8 cellular contexts compared by ENCODE assay signal in the genomic region with DNA sequence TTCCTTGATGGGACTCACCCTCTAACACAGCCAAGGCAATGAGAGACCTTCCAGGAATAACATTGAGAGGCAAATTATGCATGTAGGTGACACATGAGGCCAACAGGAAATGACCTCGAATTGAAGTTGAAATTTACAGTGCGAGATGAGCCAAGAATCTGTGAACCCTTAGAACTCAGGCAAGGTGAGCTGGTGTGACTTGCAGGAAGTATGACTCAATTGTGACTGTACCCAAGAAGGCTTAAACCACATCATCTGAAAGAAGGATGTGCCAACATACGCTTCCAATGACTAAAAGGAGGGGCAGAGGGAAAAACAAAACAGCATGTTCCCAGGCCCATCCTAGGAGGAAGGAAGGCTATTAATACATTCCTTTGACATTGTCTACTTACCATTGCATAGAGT. TPM values are rescaled to one million over a fixed set of nuclear protein-coding genes. Genes with fewer than 3 reads are reported as not detected.
DNase-seq lines count a peak whose midpoint lies in the region; ATAC-seq lines count a peak whose summit lies in the region.

No MANE protein-coding gene starts in this region.

- in situ Hi-C loops in HAP-1 (cut with MboI; ENCODE audit: low sequenced_read_pairs), result no loop called here

- H3K9me3 Mint-ChIP-seq in CD4-positive, alpha-beta memory T cell, result no peaks in the 10 kb centered on the region
- no peaks in the 10 kb centered on the region for H3K9me3 Mint-ChIP-seq in activated CD8-positive, alpha-beta T cell treated with anti-CD3 and anti-CD28 coated beads, Interleukin-2, amount 10 ng/mL, durations not matched to agents 7 days and 5 days (ENCODE audit: insufficient read depth)

- peak overlapping the region; percentile 77 for H3K27ac ChIP-seq in CD4-positive, alpha-beta memory T cell (ENCODE audit: low read depth, low read length)

- peak overlapping the region in 7 of 8 donors; percentile 19 to 80 (median 64) for H3K4me3 Mint-ChIP-seq in CD4-positive, alpha-beta memory T cell
- H3K4me3 Mint-ChIP-seq in activated CD8-positive, alpha-beta T cell treated with anti-CD3 and anti-CD28 coated beads, Interleukin-2, amount 10 ng/mL, durations not matched to agents 7 days and 5 days, result peak overlapping the region; percentile 51

- no peaks in the 10 kb centered on the region for H3K27me3 ChIP-seq in CD4-positive, alpha-beta memory T cell (ENCODE audit: insufficient read depth, low read length)
- no peaks in the 10 kb centered on the region for H3K27me3 ChIP-seq in HAP-1 (ENCODE audit: low read depth)

- H3K36me3 ChIP-seq in CD4-positive, alpha-beta memory T cell (ENCODE audit: insufficient read depth, low read length), result no peaks in the 10 kb centered on the region
- no peaks in the 10 kb centered on the region; the same call in 1 of the 2 replicates for H3K36me3 ChIP-seq in HAP-1 (replicated peaks)

- ATAC-seq in activated CD8-positive, alpha-beta T cell treated with anti-CD3 and anti-CD28 coated beads, Interleukin-2, amount 10 ng/mL, durations not matched to agents 7 days and 5 days, result peak; percentile 95
- ATAC-seq in GM19035 (IDR thresholded peaks at IDR 0.05; ENCODE audit: unreplicated experiment) (no peak), HG02885 (IDR thresholded peaks at IDR 0.05; ENCODE audit: poor library complexity, unreplicated experiment) (no peak)

- peaks cover 0 to 18% of the 10 kb centered on the region in 2 donors for H3K36me3 Mint-ChIP-seq in CD4-positive, alpha-beta memory T cell
- peaks cover 37% of the 10 kb centered on the region for H3K36me3 Mint-ChIP-seq in activated CD8-positive, alpha-beta T cell treated with anti-CD3 and anti-CD28 coated beads, Interleukin-2, amount 10 ng/mL, durations not matched to agents 7 days and 5 days (ENCODE audit: low read depth)

- no peaks in the 10 kb centered on the region for H3K9me3 ChIP-seq in CD4-positive, alpha-beta memory T cell (ENCODE audit: control insufficient read depth in 1 of 2, low read length in 2 of 2)
- H3K9me3 ChIP-seq in HAP-1, result no peaks in the 10 kb centered on the region; the same call in 1 of the 2 replicates

- CTCF ChIA-PET in CD4-positive, alpha-beta memory T cell (lab: Charles Lee; ENCODE audit: partially characterized antibody), result interaction anchor here (1.1 to 7.2 kb wide), 10 partner anchors 12 to 54 kb away, joined by 3 to 47 read pairs (median 8); a partner anchor contains a TSS
- CTCF ChIA-PET in activated CD8-positive, alpha-beta T cell treated with anti-CD3 and anti-CD28 coated beads, Interleukin-2, amount 10 ng/mL, durations not matched to agents 7 days and 5 days (lab: Charles Lee), result interaction anchor here (0.7 to 3.4 kb wide), 17 partner anchors 10 to 61 kb away, joined by 3 to 24 read pairs (median 3); a partner anchor contains a TSS

- POLR2A ChIA-PET in CD4-positive, alpha-beta memory T cell (lab: Charles Lee; ENCODE audit: partially characterized antibody), result interaction anchor here (0.7 to 12.8 kb wide), 15 partner anchors 14 to 53 kb away, joined by 3 to 240 read pairs (median 4); a partner anchor contains a TSS
- POLR2A ChIA-PET in activated CD8-positive, alpha-beta T cell treated with anti-CD3 and anti-CD28 coated beads, Interleukin-2, amount 10 ng/mL, durations not matched to agents 7 days and 5 days (lab: Charles Lee), result interaction anchor here (0.6 to 1.8 kb wide), 9 partner anchors 10 to 56 kb away, joined by 3 to 17 read pairs (median 5); no protein-coding TSS in a partner anchor

- intact Hi-C loops in CD4-positive, alpha-beta memory T cell (cut with micrococcal nuclease), result loop anchor here (1.0 to 5.0 kb wide), 6 partner anchors 12 to 53 kb away; a partner anchor contains a TSS

- DNase-seq in CD4-positive, alpha-beta memory T cell, result peak; percentile 78 to 89 (median 83)
- peak; percentile 95 for DNase-seq in LHCN-M2 (ENCODE audit: low read depth)
- peak; percentile 80 for DNase-seq in activated CD8-positive, alpha-beta T cell treated with anti-CD3 and anti-CD28 coated beads, Interleukin-2, amount 10 ng/mL, durations not matched to agents 7 days and 5 days
- DNase-seq in fibroblast of the conjunctiva (ENCODE audit: low read depth), result peak; percentile 24
- DNase-seq in stimulated activated CD4-positive, alpha-beta T cell treated with anti-CD3 and anti-CD28 coated beads, Interleukin-15, amount 100 ng/mL, for 48 hours (ENCODE audit: low read depth in 2 of 2), result peak; percentile 40 to 45
- no peak for DNase-seq in HAP-1 (ENCODE audit: low spot score in 2 of 2)

- H3K4me1 ChIP-seq in CD4-positive, alpha-beta memory T cell (ENCODE audit: insufficient read depth, low read length), result peaks cover 65% of the 10 kb centered on the region
- H3K4me1 ChIP-seq in HAP-1, result peaks cover 33% of the 10 kb centered on the region

- H3K27me3 Mint-ChIP-seq in CD4-positive, alpha-beta memory T cell, result no peaks in the 10 kb centered on the region
- H3K27me3 Mint-ChIP-seq in activated CD8-positive, alpha-beta T cell treated with anti-CD3 and anti-CD28 coated beads, Interleukin-2, amount 10 ng/mL, durations not matched to agents 7 days and 5 days (ENCODE audit: low read depth), result no peaks in the 10 kb centered on the region

- H3K4me1 Mint-ChIP-seq in CD4-positive, alpha-beta memory T cell, result peaks cover 47 to 92% (median 72%) of the 10 kb centered on the region in 4 donors
- H3K4me1 Mint-ChIP-seq in activated CD8-positive, alpha-beta T cell treated with anti-CD3 and anti-CD28 coated beads, Interleukin-2, amount 10 ng/mL, durations not matched to agents 7 days and 5 days (ENCODE audit: low read depth), result peaks cover 72% of the 10 kb centered on the region

- peak overlapping the region; percentile 85 to 98 (median 97) for H3K27ac Mint-ChIP-seq in CD4-positive, alpha-beta memory T cell
- H3K27ac Mint-ChIP-seq in activated CD8-positive, alpha-beta T cell treated with anti-CD3 and anti-CD28 coated beads, Interleukin-2, amount 10 ng/mL, durations not matched to agents 7 days and 5 days, result peak overlapping the region; percentile 95

- H3K4me3 ChIP-seq in CD4-positive, alpha-beta memory T cell (ENCODE audit: low read length in 2 of 2), result peak overlapping the region in 1 of 2 donors; percentile 15
- H3K4me3 ChIP-seq in HAP-1, result no peak overlapping the region

RNA-seq across cellular contexts. Expression of a gene that starts 44.8 kb away (rescaled TPM):
- 10 to 100 TPM; 68.4 to 71.2 TPM for total RNA-seq in CD4-positive, alpha-beta memory T cell
- polyA plus RNA-seq in CD4-positive, alpha-beta memory T cell, result 100 to 1,000 TPM; 109 to 124 TPM
- 10.4 and 12.5 TPM in 2 replicates for total RNA-seq in LHCN-M2 (2014; rRNA removed)
- 1.00 TPM for polyA plus RNA-seq in LHCN-M2 (2012)
- 10 to 100 TPM; 74.0 to 76.5 TPM for total RNA-seq in activated CD8-positive, alpha-beta T cell treated with anti-CD3 and anti-CD28 coated beads, Interleukin-2, amount 10 ng/mL, durations not matched to agents 7 days and 5 days

RNA-seq across cellular contexts. Expression of a gene that starts 55.5 kb away (rescaled TPM):
- 10 to 100 TPM; 46.9 to 48.8 TPM for total RNA-seq in CD4-positive, alpha-beta memory T cell
- 10 to 100 TPM; 34.5 to 49.8 TPM for polyA plus RNA-seq in CD4-positive, alpha-beta memory T cell
- 34.8 and 49.4 TPM in 2 replicates for total RNA-seq in LHCN-M2 (2014; rRNA removed)
- 34.4 TPM for polyA plus RNA-seq in LHCN-M2 (2012)
- 10 to 100 TPM; 49.4 to 53.9 TPM for total RNA-seq in activated CD8-positive, alpha-beta T cell treated with anti-CD3 and anti-CD28 coated beads, Interleukin-2, amount 10 ng/mL, durations not matched to agents 7 days and 5 days

Comparison
In these comparisons a context has a peak if more than half of its experiments do, and no peak if none do; other contexts are left out.
1. DNase-seq: peak in CD4-positive, alpha-beta memory T cell (5 of 5), LHCN-M2 (single experiment), activated CD8-positive, alpha-beta T cell treated with anti-CD3 and anti-CD28 coated beads, Interleukin-2, amount 10 ng/mL, durations not matched to agents 7 days and 5 days (single experiment), fibroblast of the conjunctiva (single experiment) and stimulated activated CD4-positive, alpha-beta T cell treated with anti-CD3 and anti-CD28 coated beads, Interleukin-15, amount 100 ng/mL, for 48 hours (2 of 2); none in HAP-1 (0 of 2).